In the genomic region with DNA sequence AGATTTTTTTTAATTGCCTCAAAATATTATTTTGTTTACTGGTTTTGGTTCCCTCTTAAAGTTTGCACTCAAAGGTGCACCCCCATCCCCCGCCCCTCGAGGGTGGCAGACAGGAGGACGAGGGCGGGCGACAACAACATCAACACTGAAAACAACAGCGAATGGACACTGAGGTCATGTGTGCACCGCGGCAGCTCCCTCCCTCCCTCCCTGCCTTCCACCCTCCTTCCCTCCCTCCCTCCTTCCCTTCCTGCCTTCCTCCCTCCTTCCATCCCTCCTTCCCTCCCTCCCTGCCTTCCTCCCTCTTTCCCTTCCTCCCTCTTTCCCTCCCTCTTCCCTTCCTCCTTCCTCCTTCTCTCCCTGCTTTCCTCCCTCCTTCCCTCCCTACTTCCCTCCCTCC, we compare ENCODE assay signal across 20 cellular contexts. TPM values are rescaled to one million over a fixed set of nuclear protein-coding genes. Genes with fewer than 3 reads are reported as not detected.
A peak's percentile ranks its signal among the peaks of the same experiment; 100 is the strongest.
DNase-seq lines count a peak whose midpoint lies in the region; ATAC-seq and TF ChIP-seq lines count a peak whose summit lies in the region.
"Had no signal": no experiment of that assay in that cellular context is flagged by ENCODE, and none has a peak within 500 bp of the region (broad histone marks: within the 10 kb centered on the region; RNA-seq: fewer than 3 reads in every experiment).

No MANE protein-coding gene starts in this region.

- POLR2A ChIA-PET in HEK293 (lab: Yijun Ruan, JAX) = no interaction called here

- CTCF ChIA-PET in HEK293 (lab: Yijun Ruan, JAX) = interaction anchor here (0.7 to 1.0 kb wide), 2 partner anchors 62 to 649 kb away, joined by 3 to 4 read pairs; no protein-coding TSS in a partner anchor

- H3K9me3 ChIP-seq in HEK293 (ENCODE audit: control insufficient read depth, insufficient read depth, low read depth, low read length) (no peaks in the 10 kb centered on the region), T-helper 17 cell (ENCODE audit: control insufficient read depth, low read length, poor library complexity, severe bottlenecking) (no peaks in the 10 kb centered on the region)
- H3K9me3 ChIP-seq: Caco-2, SJCRH30 had no signal

- peaks cover 2% of the 10 kb centered on the region for H3K4me1 Mint-ChIP-seq in T-helper 17 cell

- H3K36me3 ChIP-seq in HEK293 (ENCODE audit: control insufficient read depth in 2 of 2, insufficient read depth in 1 of 2, low read length in 2 of 2) = no peaks in the 10 kb centered on the region
- H3K36me3 ChIP-seq: SJCRH30 had no signal

- H3K27ac ChIP-seq in HEK293 (ENCODE audit: extremely low read depth, low read depth, low read length) = no peak overlapping the region
- H3K27ac ChIP-seq: SJCRH30 had no signal

- H3K4me3 Mint-ChIP-seq in T-helper 17 cell = no peak overlapping the region
- H3K4me3 Mint-ChIP-seq: B cell; CD8-positive, alpha-beta T cell; IgD-negative memory B cell had no signal

- no peak for TF ChIP-seq CTCF in HEK293 (tag by site-specific recombination; IDR thresholded peaks at IDR 0.05)

- H3K36me3 Mint-ChIP-seq in T-helper 17 cell (ENCODE audit: low read depth) = no peaks in the 10 kb centered on the region
- H3K36me3 Mint-ChIP-seq: CD8-positive, alpha-beta T cell; IgD-negative memory B cell had no signal

- no peak overlapping the region for H3K4me3 ChIP-seq in HEK293 (ENCODE audit: low read depth, low read length)
- H3K4me3 ChIP-seq: SJCRH30 had no signal

- DNase-seq in NCI-H69 (lab: John Stamatoyannopoulos, UW) (peak; percentile 18), foreskin melanocyte (peak; percentile 15), pons (ENCODE audit: low spot score) (peak; percentile 25), T-helper 17 cell (no peak), D341Med (ENCODE audit: low spot score) (no peak), retina (no peak)
- DNase-seq: Caco-2; CD8-positive, alpha-beta T cell; DND-41; NCI-H1048; NCI-H1417; NCI-H1694; NCI-H2029 treated with DMSO at 0.1 percent for 48 hours; NCI-H345; NCI-H774; SJCRH30 had no signal

- H3K4me1 ChIP-seq in HEK293 (ENCODE audit: control insufficient read depth, insufficient read depth, low read length) = no peaks in the 10 kb centered on the region; the same call in 1 of the 2 replicates

- peaks cover 28% of the 10 kb centered on the region for H3K27me3 Mint-ChIP-seq in T-helper 17 cell

- ATAC-seq in T-helper 17 cell = no peak
- ATAC-seq: CD8-positive, alpha-beta T cell; SK-N-SH treated with all-trans-retinoic acid at 6 μM for 48 hours had no signal

- no peak overlapping the region for H3K27ac Mint-ChIP-seq in T-helper 17 cell
- H3K27ac Mint-ChIP-seq: B cell; CD8-positive, alpha-beta T cell; IgD-negative memory B cell had no signal

TF ChIP-seq in HEK293, 187 proteins besides CTCF, POLR2A, EP300 and RAD21 (continues in another document):
- TF ChIP-seq HOXC10 (CRISPR knock-in tag; IDR thresholded peaks at IDR 0.05) (no peak), ZNF274 (IDR thresholded peaks at IDR 0.05; ENCODE audit: low read length) (no peak), ZNF274 (tag by site-specific recombination; IDR thresholded peaks at IDR 0.05; ENCODE audit: borderline replicate concordance) (no peak), ZNF366 (tag by site-specific recombination; conservative IDR thresholded peaks at IDR 0.05) (peak; percentile 44), ZNF211 (tag by site-specific recombination; IDR thresholded peaks at IDR 0.05; ENCODE audit: low read depth) (no peak), PRDM1 (tag by site-specific recombination; IDR thresholded peaks at IDR 0.05) (no peak), ZNF514 (tag by site-specific recombination; IDR thresholded peaks at IDR 0.05) (no peak), SP2 (tag by site-specific recombination; IDR thresholded peaks at IDR 0.05) (peak; percentile 22)
- TF ChIP-seq, protein P1, sequence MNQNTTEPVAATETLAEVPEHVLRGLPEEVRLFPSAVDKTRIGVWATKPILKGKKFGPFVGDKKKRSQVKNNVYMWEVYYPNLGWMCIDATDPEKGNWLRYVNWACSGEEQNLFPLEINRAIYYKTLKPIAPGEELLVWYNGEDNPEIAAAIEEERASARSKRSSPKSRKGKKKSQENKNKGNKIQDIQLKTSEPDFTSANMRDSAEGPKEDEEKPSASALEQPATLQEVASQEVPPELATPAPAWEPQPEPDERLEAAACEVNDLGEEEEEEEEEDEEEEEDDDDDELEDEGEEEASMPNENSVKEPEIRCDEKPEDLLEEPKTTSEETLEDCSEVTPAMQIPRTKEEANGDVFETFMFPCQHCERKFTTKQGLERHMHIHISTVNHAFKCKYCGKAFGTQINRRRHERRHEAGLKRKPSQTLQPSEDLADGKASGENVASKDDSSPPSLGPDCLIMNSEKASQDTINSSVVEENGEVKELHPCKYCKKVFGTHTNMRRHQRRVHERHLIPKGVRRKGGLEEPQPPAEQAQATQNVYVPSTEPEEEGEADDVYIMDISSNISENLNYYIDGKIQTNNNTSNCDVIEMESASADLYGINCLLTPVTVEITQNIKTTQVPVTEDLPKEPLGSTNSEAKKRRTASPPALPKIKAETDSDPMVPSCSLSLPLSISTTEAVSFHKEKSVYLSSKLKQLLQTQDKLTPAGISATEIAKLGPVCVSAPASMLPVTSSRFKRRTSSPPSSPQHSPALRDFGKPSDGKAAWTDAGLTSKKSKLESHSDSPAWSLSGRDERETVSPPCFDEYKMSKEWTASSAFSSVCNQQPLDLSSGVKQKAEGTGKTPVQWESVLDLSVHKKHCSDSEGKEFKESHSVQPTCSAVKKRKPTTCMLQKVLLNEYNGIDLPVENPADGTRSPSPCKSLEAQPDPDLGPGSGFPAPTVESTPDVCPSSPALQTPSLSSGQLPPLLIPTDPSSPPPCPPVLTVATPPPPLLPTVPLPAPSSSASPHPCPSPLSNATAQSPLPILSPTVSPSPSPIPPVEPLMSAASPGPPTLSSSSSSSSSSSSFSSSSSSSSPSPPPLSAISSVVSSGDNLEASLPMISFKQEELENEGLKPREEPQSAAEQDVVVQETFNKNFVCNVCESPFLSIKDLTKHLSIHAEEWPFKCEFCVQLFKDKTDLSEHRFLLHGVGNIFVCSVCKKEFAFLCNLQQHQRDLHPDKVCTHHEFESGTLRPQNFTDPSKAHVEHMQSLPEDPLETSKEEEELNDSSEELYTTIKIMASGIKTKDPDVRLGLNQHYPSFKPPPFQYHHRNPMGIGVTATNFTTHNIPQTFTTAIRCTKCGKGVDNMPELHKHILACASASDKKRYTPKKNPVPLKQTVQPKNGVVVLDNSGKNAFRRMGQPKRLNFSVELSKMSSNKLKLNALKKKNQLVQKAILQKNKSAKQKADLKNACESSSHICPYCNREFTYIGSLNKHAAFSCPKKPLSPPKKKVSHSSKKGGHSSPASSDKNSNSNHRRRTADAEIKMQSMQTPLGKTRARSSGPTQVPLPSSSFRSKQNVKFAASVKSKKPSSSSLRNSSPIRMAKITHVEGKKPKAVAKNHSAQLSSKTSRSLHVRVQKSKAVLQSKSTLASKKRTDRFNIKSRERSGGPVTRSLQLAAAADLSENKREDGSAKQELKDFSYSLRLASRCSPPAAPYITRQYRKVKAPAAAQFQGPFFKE (tag by site-specific recombination; IDR thresholded peaks at IDR 0.05; ENCODE audit: borderline replicate concordance) = no peak
- TF ChIP-seq, protein P2, sequence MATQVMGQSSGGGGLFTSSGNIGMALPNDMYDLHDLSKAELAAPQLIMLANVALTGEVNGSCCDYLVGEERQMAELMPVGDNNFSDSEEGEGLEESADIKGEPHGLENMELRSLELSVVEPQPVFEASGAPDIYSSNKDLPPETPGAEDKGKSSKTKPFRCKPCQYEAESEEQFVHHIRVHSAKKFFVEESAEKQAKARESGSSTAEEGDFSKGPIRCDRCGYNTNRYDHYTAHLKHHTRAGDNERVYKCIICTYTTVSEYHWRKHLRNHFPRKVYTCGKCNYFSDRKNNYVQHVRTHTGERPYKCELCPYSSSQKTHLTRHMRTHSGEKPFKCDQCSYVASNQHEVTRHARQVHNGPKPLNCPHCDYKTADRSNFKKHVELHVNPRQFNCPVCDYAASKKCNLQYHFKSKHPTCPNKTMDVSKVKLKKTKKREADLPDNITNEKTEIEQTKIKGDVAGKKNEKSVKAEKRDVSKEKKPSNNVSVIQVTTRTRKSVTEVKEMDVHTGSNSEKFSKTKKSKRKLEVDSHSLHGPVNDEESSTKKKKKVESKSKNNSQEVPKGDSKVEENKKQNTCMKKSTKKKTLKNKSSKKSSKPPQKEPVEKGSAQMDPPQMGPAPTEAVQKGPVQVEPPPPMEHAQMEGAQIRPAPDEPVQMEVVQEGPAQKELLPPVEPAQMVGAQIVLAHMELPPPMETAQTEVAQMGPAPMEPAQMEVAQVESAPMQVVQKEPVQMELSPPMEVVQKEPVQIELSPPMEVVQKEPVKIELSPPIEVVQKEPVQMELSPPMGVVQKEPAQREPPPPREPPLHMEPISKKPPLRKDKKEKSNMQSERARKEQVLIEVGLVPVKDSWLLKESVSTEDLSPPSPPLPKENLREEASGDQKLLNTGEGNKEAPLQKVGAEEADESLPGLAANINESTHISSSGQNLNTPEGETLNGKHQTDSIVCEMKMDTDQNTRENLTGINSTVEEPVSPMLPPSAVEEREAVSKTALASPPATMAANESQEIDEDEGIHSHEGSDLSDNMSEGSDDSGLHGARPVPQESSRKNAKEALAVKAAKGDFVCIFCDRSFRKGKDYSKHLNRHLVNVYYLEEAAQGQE (tag by site-specific recombination; IDR thresholded peaks at IDR 0.05) = no peak
- TF ChIP-seq, protein P3, sequence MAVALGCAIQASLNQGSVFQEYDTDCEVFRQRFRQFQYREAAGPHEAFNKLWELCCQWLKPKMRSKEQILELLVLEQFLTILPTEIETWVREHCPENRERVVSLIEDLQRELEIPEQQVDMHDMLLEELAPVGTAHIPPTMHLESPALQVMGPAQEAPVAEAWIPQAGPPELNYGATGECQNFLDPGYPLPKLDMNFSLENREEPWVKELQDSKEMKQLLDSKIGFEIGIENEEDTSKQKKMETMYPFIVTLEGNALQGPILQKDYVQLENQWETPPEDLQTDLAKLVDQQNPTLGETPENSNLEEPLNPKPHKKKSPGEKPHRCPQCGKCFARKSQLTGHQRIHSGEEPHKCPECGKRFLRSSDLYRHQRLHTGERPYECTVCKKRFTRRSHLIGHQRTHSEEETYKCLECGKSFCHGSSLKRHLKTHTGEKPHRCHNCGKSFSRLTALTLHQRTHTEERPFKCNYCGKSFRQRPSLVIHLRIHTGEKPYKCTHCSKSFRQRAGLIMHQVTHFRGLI (tag by site-specific recombination; IDR thresholded peaks at IDR 0.05) = no peak

RNA-seq across cellular contexts. Expression of a gene that starts 1.5 kb away (rescaled TPM):
- total RNA-seq in T-helper 17 cell = 1 to 10 TPM; 1.1 to 1.4 TPM

RNA-seq across cellular contexts. Expression of a gene that starts 16.5 kb away (rescaled TPM):
- total RNA-seq in T-helper 17 cell = not detected
- total RNA-seq: B cell; CD8-positive, alpha-beta T cell had no signal

RNA-seq across cellular contexts. Expression of a gene that starts 52.6 kb away (rescaled TPM):
- total RNA-seq in T-helper 17 cell = 1 to 10 TPM; 4.7 to 6.2 TPM

Comparison
In these comparisons a context has a peak if more than half of its experiments do, and no peak if none do; other contexts are left out.
1. DNase-seq: peak in NCI-H69 (single experiment), foreskin melanocyte (single experiment) and pons (single experiment); none in T-helper 17 cell (0 of 3), D341Med (single experiment) and retina (single experiment).